In the genomic region with DNA sequence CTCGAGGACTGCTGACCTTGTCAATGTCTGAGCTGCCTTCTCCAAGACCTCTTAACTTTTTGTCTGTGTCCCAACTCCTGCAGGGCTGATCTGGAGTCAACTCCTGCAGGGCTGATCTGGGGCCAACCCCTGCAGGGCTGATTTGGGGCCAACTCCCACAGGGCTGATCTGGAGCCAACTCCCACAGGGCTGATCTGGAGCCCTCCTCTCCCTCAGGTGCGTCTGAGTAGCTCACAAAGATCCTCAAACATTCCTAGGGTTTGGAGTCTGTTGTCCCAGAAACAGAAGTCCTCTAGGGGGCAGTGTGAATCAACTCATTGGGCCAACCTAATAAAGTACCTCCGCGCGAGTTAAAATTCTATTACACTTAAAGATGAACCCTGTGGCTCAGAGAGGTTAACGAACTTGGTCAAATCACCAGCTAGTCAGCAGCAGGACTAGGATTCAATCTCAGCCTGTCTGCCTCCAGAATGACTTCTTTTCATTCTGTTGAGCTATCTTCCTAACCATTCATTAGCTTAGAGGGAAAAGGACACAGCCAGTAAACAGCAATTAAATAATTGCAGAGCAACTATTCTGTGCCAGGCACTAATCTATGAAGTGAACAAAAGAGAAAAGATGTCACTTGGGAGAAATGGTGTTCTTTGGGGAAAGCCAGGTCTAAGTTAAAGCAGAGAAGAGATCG, we compare ENCODE assay signal across 8 cellular contexts. TPM values are rescaled to one million over a fixed set of nuclear protein-coding genes. Genes with fewer than 3 reads are reported as not detected.
A peak's percentile ranks its signal among the peaks of the same experiment; 100 is the strongest.
DNase-seq lines count a peak whose midpoint lies in the region; ATAC-seq and TF ChIP-seq lines count a peak whose summit lies in the region.

No MANE protein-coding gene starts in this region.

- H3K27ac ChIP-seq in mesendoderm (ENCODE audit: low read depth, low read length): no peak overlapping the region

- H3K79me2 ChIP-seq in mesendoderm (ENCODE audit: control insufficient read depth, insufficient read depth, low read length): no peaks in the 10 kb centered on the region

- H3K56ac ChIP-seq in mesendoderm (ENCODE audit: low read length): peak overlapping the region; percentile 30

- peak in 8 of 14 donors; percentile 1 to 38 (median 12) for DNase-seq in C1 segment of cervical spinal cord (lab: John Stamatoyannopoulos, UW)
- DNase-seq in HFF-Myc (ENCODE audit: extremely low read depth, low read depth): peak; percentile 55
- peak; percentile 70 for DNase-seq in NCI-H526 treated with DMSO at 0.1 percent for 48 hours (lab: John Stamatoyannopoulos, UW)
- DNase-seq in activated CD4-positive, alpha-beta T cell treated with anti-CD3 and anti-CD28 coated beads, Interleukin-2, amount 50 U/mL, for 4 hours: peak; percentile 26 to 46
- DNase-seq in effector CD8-positive, alpha-beta T cell (lab: John Stamatoyannopoulos, UW): peak; percentile 33
- DNase-seq in mesendoderm: peak; percentile 87
- peak; percentile 61 for DNase-seq in stimulated activated CD8-positive, alpha-beta memory T cell treated with anti-CD3 and anti-CD28 coated beads, Interleukin-4, amount 100 ng/mL, for 48 hours

- no peak overlapping the region for H3K4me2 ChIP-seq in mesendoderm (ENCODE audit: low read length)

- H3K27me3 ChIP-seq in mesendoderm (ENCODE audit: insufficient read depth, low read length, poor library complexity): peaks cover 3% of the 10 kb centered on the region

- H2AK5ac ChIP-seq in mesendoderm (ENCODE audit: low read length): no peak overlapping the region

- peak; percentile 80 for TF ChIP-seq CTCF in HFF-Myc (IDR thresholded peaks at IDR 0.05; ENCODE audit: low read depth, low read length, missing control alignments)

- no peaks in the 10 kb centered on the region for H3K79me1 ChIP-seq in mesendoderm (ENCODE audit: low read length)

- no peak overlapping the region for H2BK15ac ChIP-seq in mesendoderm (replicated peaks; ENCODE audit: low read depth)

- no peaks in the 10 kb centered on the region for H3K36me3 ChIP-seq in mesendoderm (ENCODE audit: control insufficient read depth, insufficient read depth, low read length)

- WGBS in mesendoderm (ENCODE audit: extremely low coverage, insufficient coverage, low lambda C conversion rate): no CpG with 5 or more reads among the region's 7 CpGs

- H2BK120ac ChIP-seq in mesendoderm (ENCODE audit: low read depth, low read length): no peak overlapping the region

- H3K4me3 ChIP-seq in HFF-Myc (replicated peaks; ENCODE audit: low read depth, low read length): no peak overlapping the region
- no peak overlapping the region for H3K4me3 ChIP-seq in mesendoderm (ENCODE audit: low read length)

- H3K18ac ChIP-seq in mesendoderm (ENCODE audit: low read length): no peak overlapping the region

- no peak for ATAC-seq in GM18520 (IDR thresholded peaks at IDR 0.05; ENCODE audit: unreplicated experiment)

- H2BK5ac ChIP-seq in mesendoderm (ENCODE audit: low read length): no peak overlapping the region

- H3K4ac ChIP-seq in mesendoderm (ENCODE audit: low read depth, low read length): no peak overlapping the region

- no peaks in the 10 kb centered on the region for H3K4me1 ChIP-seq in mesendoderm (ENCODE audit: control insufficient read depth, low read depth, low read length)

- no peak overlapping the region for H3K23ac ChIP-seq in mesendoderm (ENCODE audit: low read length)

- no peak overlapping the region for H4K8ac ChIP-seq in mesendoderm (ENCODE audit: low read depth, low read length)

- H3K9ac ChIP-seq in mesendoderm (ENCODE audit: low read length): peak overlapping the region; percentile 10

- no peak overlapping the region for H4K5ac ChIP-seq in mesendoderm (ENCODE audit: low read length)

RNA-seq across cellular contexts. Expression of a gene that starts 17.2 kb away (rescaled TPM):
- 7.8 TPM for polyA plus RNA-seq in mesendoderm (2013, experiment 1 of 2)
- polyA plus RNA-seq in mesendoderm (2013, experiment 2 of 2): 7.9 TPM

RNA-seq across cellular contexts. Expression of a gene that starts 47.0 kb away (rescaled TPM):
- 153 TPM for polyA plus RNA-seq in mesendoderm (2013, experiment 1 of 2)
- 151 TPM for polyA plus RNA-seq in mesendoderm (2013, experiment 2 of 2)

Comparison
In these comparisons a context has a peak if more than half of its experiments do, and no peak if none do; other contexts are left out.
1. DNase-seq: peak in every context shown above with its lines; median percentile 87 in mesendoderm; 70 in NCI-H526 treated with DMSO at 0.1 percent for 48 hours; 61 in stimulated activated CD8-positive, alpha-beta memory T cell treated with anti-CD3 and anti-CD28 coated beads, Interleukin-4, amount 100 ng/mL, for 48 hours; 55 in HFF-Myc; 36 in activated CD4-positive, alpha-beta T cell treated with anti-CD3 and anti-CD28 coated beads, Interleukin-2, amount 50 U/mL, for 4 hours; 33 in effector CD8-positive, alpha-beta T cell; 12 in C1 segment of cervical spinal cord.